24 cellular contexts compared by ENCODE assay signal in genomic region chr10:48779546-48780152, GRCh38.
"Had no signal": no experiment of that assay in that cellular context is flagged by ENCODE, and none has a peak within 500 bp of the region (broad histone marks: within the 10 kb centered on the region; RNA-seq: fewer than 3 reads in every experiment).

No MANE protein-coding gene starts in this region.

- H3K36me3 ChIP-seq: breast epithelium, MG63, SJSA1 had no signal

- DNase-seq: activated CD4-positive, alpha-beta T cell treated with anti-CD3 and anti-CD28 coated beads for 48 hours; activated CD4-positive, alpha-beta T cell treated with anti-CD3 and anti-CD28 coated beads, Interleukin-2, amount 50 U/mL, for 4 hours; activated CD4-positive, CD25-positive, alpha-beta regulatory T cell treated with anti-CD3 and anti-CD28 coated beads, Interleukin-2, amount 50 U/mL, for 72 hours; activated effector memory CD4-positive, alpha-beta T cell treated with Interleukin-2 at 50 U/mL for 16 hours; activated naive CD4-positive, alpha-beta T cell; activated T-cell treated with anti-CD3 and anti-CD28 coated beads, Interleukin-2, amount 50 U/mL, for 24 hours; aorta; MG63; MV-4-11; NCI-H1092 treated with DMSO at 0.1 percent for 48 hours; NCI-H1417 treated with DMSO at 0.1 percent for 48 hours; NCI-H1694; NCI-H2029; NCI-H446; NCI-H524; PC-3; SHP77; SW 1271; T-helper 17 cell; T-helper 9 cell had no signal

- H3K4me3 ChIP-seq: breast epithelium, MG63, SJSA1 had no signal

- ATAC-seq: PC-3, SK-N-SH treated with all-trans-retinoic acid at 6 μM for 48 hours, T-helper 17 cell, WTC11 had no signal

- H3K27me3 ChIP-seq: breast epithelium, MG63, SJSA1 had no signal

- H3K4me1 ChIP-seq: breast epithelium, SJSA1 had no signal

- H3K27ac ChIP-seq: breast epithelium, SJSA1 had no signal

- H3K9me3 ChIP-seq: breast epithelium, MG63, SJSA1 had no signal
